1 cellular context compared by ENCODE assay signal in genomic region chr21:44510508-44511218, GRCh38.
TF ChIP-seq lines count a peak whose summit lies in the region.

No MANE protein-coding gene starts in this region.

TF ChIP-seq in HepG2, 621 proteins besides CTCF, POLR2A, EP300 and RAD21 (continued from another document and continues in another):
- TF ChIP-seq ZBTB2 (CRISPR knock-in tag; IDR thresholded peaks at IDR 0.05; ENCODE audit: low read depth) (no peak), HNF1A (IDR thresholded peaks at IDR 0.05; ENCODE audit: low read depth) (no peak), HNF1A (CRISPR knock-in tag; IDR thresholded peaks at IDR 0.05; ENCODE audit: borderline replicate concordance) (no peak), ZFP36L2 (CRISPR knock-in tag; IDR thresholded peaks at IDR 0.05) (no peak), CAMTA2 (CRISPR knock-in tag; IDR thresholded peaks at IDR 0.05; ENCODE audit: borderline replicate concordance) (no peak), PLSCR1 (CRISPR knock-in tag; IDR thresholded peaks at IDR 0.05; ENCODE audit: borderline replicate concordance) (no peak), ZFP37 (CRISPR knock-in tag; IDR thresholded peaks at IDR 0.05; ENCODE audit: borderline replicate concordance) (no peak), BRCA1 (CRISPR knock-in tag; IDR thresholded peaks at IDR 0.05) (no peak), ZNF737 (CRISPR knock-in tag; IDR thresholded peaks at IDR 0.05; ENCODE audit: borderline replicate concordance) (no peak), GZF1 (CRISPR knock-in tag; IDR thresholded peaks at IDR 0.05) (no peak), REPIN1 (CRISPR knock-in tag; IDR thresholded peaks at IDR 0.05; ENCODE audit: borderline replicate concordance, low read depth) (no peak), BRD4 (CRISPR knock-in tag; IDR thresholded peaks at IDR 0.05) (no peak), EZH2 (conservative IDR thresholded peaks at IDR 0.05; ENCODE audit: low read depth, low read length) (no peak), PBX3 (CRISPR knock-in tag; IDR thresholded peaks at IDR 0.05; ENCODE audit: borderline replicate concordance) (no peak), ZNF576 (CRISPR knock-in tag; IDR thresholded peaks at IDR 0.05) (no peak), ZNF367 (CRISPR knock-in tag; IDR thresholded peaks at IDR 0.05; ENCODE audit: borderline replicate concordance) (no peak), ZNF710 (CRISPR knock-in tag; IDR thresholded peaks at IDR 0.05; ENCODE audit: borderline replicate concordance) (0 out of 2 replicates have a peak, but pooled peaks have one; percentile 30), IRF2 (CRISPR knock-in tag; IDR thresholded peaks at IDR 0.05) (peak; percentile 59; the same call in 1 of the 2 replicates), POLR2G (IDR thresholded peaks at IDR 0.05; ENCODE audit: low read depth, low read length) (no peak), ZNF24 (IDR thresholded peaks at IDR 0.05) (no peak), ZNF678 (CRISPR knock-in tag; IDR thresholded peaks at IDR 0.05) (no peak), PHF8 (CRISPR knock-in tag; IDR thresholded peaks at IDR 0.05) (no peak), SMAD9 (CRISPR knock-in tag; IDR thresholded peaks at IDR 0.05) (no peak), ZBTB20 (CRISPR knock-in tag; IDR thresholded peaks at IDR 0.05; ENCODE audit: borderline replicate concordance, low read depth) (no peak), ZNF83 (CRISPR knock-in tag; IDR thresholded peaks at IDR 0.05; ENCODE audit: borderline replicate concordance) (no peak), ZUFSP (CRISPR knock-in tag; IDR thresholded peaks at IDR 0.05; ENCODE audit: borderline replicate concordance) (no peak), ZNF30 (CRISPR knock-in tag; IDR thresholded peaks at IDR 0.05) (no peak), SP5 (CRISPR knock-in tag; IDR thresholded peaks at IDR 0.05; ENCODE audit: borderline replicate concordance, low read depth) (no peak), XBP1 (CRISPR knock-in tag; IDR thresholded peaks at IDR 0.05) (no peak), IRF1 (CRISPR knock-in tag; IDR thresholded peaks at IDR 0.05; ENCODE audit: low read depth) (no peak), TIGD3 (CRISPR knock-in tag; IDR thresholded peaks at IDR 0.05; ENCODE audit: borderline replicate concordance) (no peak), FOXJ3 (CRISPR knock-in tag; IDR thresholded peaks at IDR 0.05; ENCODE audit: borderline replicate concordance) (no peak), ZNF280B (CRISPR knock-in tag; IDR thresholded peaks at IDR 0.05; ENCODE audit: borderline replicate concordance) (peak; percentile 53; the same call in 1 of the 2 replicates), CREB3 (CRISPR knock-in tag; IDR thresholded peaks at IDR 0.05) (no peak), RXRB (CRISPR knock-in tag; IDR thresholded peaks at IDR 0.05; ENCODE audit: borderline replicate concordance) (no peak), HOXD1 (CRISPR knock-in tag; IDR thresholded peaks at IDR 0.05) (0 out of 2 replicates have a peak, but pooled peaks have one; percentile 41), E2F1 (CRISPR knock-in tag; IDR thresholded peaks at IDR 0.05) (no peak)
